Comparison of ENCODE assay signal across 9 cellular contexts in the genomic region with DNA sequence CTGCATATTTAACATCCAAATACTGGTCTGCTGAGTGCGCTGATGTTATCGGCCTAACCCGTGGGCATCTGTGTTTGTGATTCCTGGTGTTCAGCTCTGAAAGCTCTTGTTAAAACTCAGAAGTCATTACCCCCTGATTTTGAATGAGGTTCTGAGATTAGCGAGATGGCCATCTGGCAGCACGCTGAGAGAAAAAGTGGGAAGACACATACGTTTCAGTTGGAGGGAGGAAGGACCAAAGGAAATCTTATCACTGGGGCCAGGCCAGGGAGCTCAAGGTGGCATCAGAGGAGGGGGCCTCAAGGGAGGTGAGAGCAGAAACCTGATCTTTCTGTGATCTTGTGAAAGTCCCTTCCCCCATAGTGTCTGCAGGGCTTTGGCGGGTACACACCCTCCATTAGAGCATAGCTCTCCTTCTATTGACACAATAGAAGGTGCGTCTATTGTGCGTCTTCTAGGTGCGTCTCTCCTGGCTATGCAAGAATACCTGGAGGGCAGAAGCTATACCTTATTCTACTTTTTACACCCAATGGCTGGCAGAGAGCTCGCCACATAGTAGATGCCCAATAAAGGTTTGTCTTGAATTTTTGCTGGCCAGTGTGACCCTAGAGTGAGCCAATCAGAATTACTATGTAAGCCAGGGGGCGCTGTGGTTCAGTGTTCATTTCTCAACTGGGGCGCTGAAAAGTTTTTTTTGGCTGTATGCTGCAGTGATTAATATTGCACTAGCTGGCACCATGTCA.
DNase-seq lines count a peak whose midpoint lies in the region; ATAC-seq and TF ChIP-seq lines count a peak whose summit lies in the region.
"Had no signal": no experiment of that assay in that cellular context is flagged by ENCODE, and none has a peak within 500 bp of the region (broad histone marks: within the 10 kb centered on the region; RNA-seq: fewer than 3 reads in every experiment).

No MANE protein-coding gene starts in this region.

- H3K9me3 Mint-ChIP-seq in activated CD8-positive, alpha-beta T cell treated with anti-CD3 and anti-CD28 coated beads for 36 hours = no peaks in the 10 kb centered on the region
- peaks cover 3% of the 10 kb centered on the region for H3K9me3 Mint-ChIP-seq in progenitor cell of endocrine pancreas (ENCODE audit: low read depth)
- H3K9me3 Mint-ChIP-seq: IgD-negative memory B cell had no signal

- H3K9me3 ChIP-seq in MG63 = no peaks in the 10 kb centered on the region

- H3K27me3 ChIP-seq in MG63 = no peaks in the 10 kb centered on the region

- peak; percentile 68 for ATAC-seq in activated CD8-positive, alpha-beta T cell treated with anti-CD3 and anti-CD28 coated beads for 36 hours
- ATAC-seq in HG02970 (IDR thresholded peaks at IDR 0.05; ENCODE audit: low FRiP score, unreplicated experiment) (no peak), HG02870 (IDR thresholded peaks at IDR 0.05; ENCODE audit: unreplicated experiment) (no peak)

- no peaks in the 10 kb centered on the region for H3K36me3 ChIP-seq in MG63

- no peaks in the 10 kb centered on the region for H3K4me1 Mint-ChIP-seq in activated CD8-positive, alpha-beta T cell treated with anti-CD3 and anti-CD28 coated beads for 36 hours (ENCODE audit: low read depth)
- H3K4me1 Mint-ChIP-seq in progenitor cell of endocrine pancreas (ENCODE audit: low read depth) = peaks cover 4% of the 10 kb centered on the region
- H3K4me1 Mint-ChIP-seq: IgD-negative memory B cell had no signal

- intact Hi-C loops in activated CD8-positive, alpha-beta T cell treated with anti-CD3 and anti-CD28 coated beads for 36 hours (cut with micrococcal nuclease) = loop anchor here (5.0 kb wide), 1 partner anchor 156 kb away; no protein-coding TSS in a partner anchor

- POLR2A ChIA-PET in activated CD8-positive, alpha-beta T cell treated with anti-CD3 and anti-CD28 coated beads for 36 hours (lab: Charles Lee) = interaction anchor here (0.7 to 0.8 kb wide), 2 partner anchors 188 to 784 kb away, joined by 5 read pairs; no protein-coding TSS in a partner anchor

- H3K27me3 Mint-ChIP-seq in activated CD8-positive, alpha-beta T cell treated with anti-CD3 and anti-CD28 coated beads for 36 hours = no peaks in the 10 kb centered on the region
- H3K27me3 Mint-ChIP-seq in progenitor cell of endocrine pancreas = peaks cover 5% of the 10 kb centered on the region

- peak; percentile 67 for TF ChIP-seq CTCF in activated CD8-positive, alpha-beta T cell treated with anti-CD3 and anti-CD28 coated beads for 36 hours (IDR thresholded peaks at IDR 0.05)
- TF ChIP-seq CTCF in epithelial cell of esophagus (IDR thresholded peaks at IDR 0.05; ENCODE audit: insufficient read depth, low read depth, low read length, missing control alignments) (peak; percentile 55), progenitor cell of endocrine pancreas (IDR thresholded peaks at IDR 0.05; ENCODE audit: unreplicated experiment) (peak; percentile 60)

- DNase-seq in DMS 273 treated with DMSO at 0.1 percent for 48 hours (lab: John Stamatoyannopoulos, UW) = peak; percentile 85
- peak; percentile 24 for DNase-seq in MG63
- DNase-seq in activated CD8-positive, alpha-beta T cell treated with anti-CD3 and anti-CD28 coated beads for 36 hours = peak; percentile 77
- DNase-seq in epithelial cell of esophagus (ENCODE audit: low read depth) = peak; percentile 46
- DNase-seq in progenitor cell of endocrine pancreas (ENCODE audit: low spot score, unreplicated experiment) = no peak
- DNase-seq in NCI-H1694 treated with DMSO at 0.1 percent for 48 hours (lab: John Stamatoyannopoulos, UW) = no peak

- CTCF ChIA-PET in activated CD8-positive, alpha-beta T cell treated with anti-CD3 and anti-CD28 coated beads for 36 hours (lab: Charles Lee) = interaction anchor here (0.6 to 4.2 kb wide), 62 partner anchors 8 to 682 kb away, joined by 3 to 97 read pairs (median 4); no protein-coding TSS in a partner anchor

- H3K27ac Mint-ChIP-seq in activated CD8-positive, alpha-beta T cell treated with anti-CD3 and anti-CD28 coated beads for 36 hours = no peak overlapping the region
- no peak overlapping the region for H3K27ac Mint-ChIP-seq in progenitor cell of endocrine pancreas
- H3K27ac Mint-ChIP-seq: IgD-negative memory B cell had no signal

- H3K4me3 ChIP-seq in MG63 (no peak overlapping the region), epithelial cell of esophagus (ENCODE audit: low read length) (no peak overlapping the region)

- no peak overlapping the region for H3K4me3 Mint-ChIP-seq in activated CD8-positive, alpha-beta T cell treated with anti-CD3 and anti-CD28 coated beads for 36 hours
- no peak overlapping the region for H3K4me3 Mint-ChIP-seq in progenitor cell of endocrine pancreas (ENCODE audit: low read depth)
- H3K4me3 Mint-ChIP-seq: IgD-negative memory B cell had no signal

- no peaks in the 10 kb centered on the region for H3K36me3 Mint-ChIP-seq in activated CD8-positive, alpha-beta T cell treated with anti-CD3 and anti-CD28 coated beads for 36 hours (ENCODE audit: low read depth)
- no peaks in the 10 kb centered on the region for H3K36me3 Mint-ChIP-seq in progenitor cell of endocrine pancreas (ENCODE audit: insufficient read depth)
- H3K36me3 Mint-ChIP-seq: IgD-negative memory B cell had no signal

Comparison
In these comparisons a context has a peak if more than half of its experiments do, and no peak if none do; other contexts are left out.
1. DNase-seq: peak in DMS 273 treated with DMSO at 0.1 percent for 48 hours (single experiment), MG63 (single experiment), activated CD8-positive, alpha-beta T cell treated with anti-CD3 and anti-CD28 coated beads for 36 hours (single experiment) and epithelial cell of esophagus (single experiment); none in progenitor cell of endocrine pancreas (single experiment) and NCI-H1694 treated with DMSO at 0.1 percent for 48 hours (single experiment).
2. Peak in every context shown above with its lines, with median percentiles within 50 percentile points of each other: CTCF ChIP-seq.